20 cellular contexts compared by ENCODE assay signal in genomic region chr2:113272463-113272862, GRCh38. TPM values are rescaled to one million over a fixed set of nuclear protein-coding genes. Genes with fewer than 3 reads are reported as not detected.
DNase-seq lines count a peak whose midpoint lies in the region; ATAC-seq, FAIRE-seq and TF ChIP-seq lines count a peak whose summit lies in the region.
"Had no signal": no experiment of that assay in that cellular context is flagged by ENCODE, and none has a peak within 500 bp of the region (broad histone marks: within the 10 kb centered on the region; RNA-seq: fewer than 3 reads in every experiment).

No MANE protein-coding gene starts in this region.

- peaks cover 64% of the 10 kb centered on the region for H3K27me3 Mint-ChIP-seq in activated CD8-positive, alpha-beta T cell treated with anti-CD3 and anti-CD28 coated beads, Interleukin-2, amount 10 ng/mL, durations not matched to agents 7 days and 5 days (ENCODE audit: low read depth)
- peaks cover 47% of the 10 kb centered on the region for H3K27me3 Mint-ChIP-seq in activated CD8-positive, alpha-beta T cell treated with anti-CD3 and anti-CD28 coated beads for 36 hours

- peak overlapping the region; percentile 38 for H3K4me3 ChIP-seq in Loucy (ENCODE audit: low read length, poor library complexity, severe bottlenecking)
- H3K4me3 ChIP-seq in kidney (ENCODE audit: low read length in 2 of 2), result peak overlapping the region; percentile 10 to 90
- H3K4me3 ChIP-seq in thyroid gland (replicated peaks in 1 of 3), result peak overlapping the region in 1 of 3 donors; percentile 73
- H3K4me3 ChIP-seq in Peyer's patch, result no peak overlapping the region

- no peaks in the 10 kb centered on the region for H3K9me3 ChIP-seq in Loucy (ENCODE audit: insufficient read depth, low read depth, low read length)
- H3K9me3 ChIP-seq in kidney (ENCODE audit: control insufficient read depth in 1 of 2, low read length in 2 of 2), result no peaks in the 10 kb centered on the region
- H3K9me3 ChIP-seq in thyroid gland, result no peaks in the 10 kb centered on the region
- no peaks in the 10 kb centered on the region for H3K9me3 ChIP-seq in Peyer's patch
- H3K9me3 ChIP-seq: SK-N-SH had no signal

- no peaks in the 10 kb centered on the region for H3K36me3 ChIP-seq in Loucy (ENCODE audit: insufficient read depth, low read length)
- H3K36me3 ChIP-seq in kidney (ENCODE audit: control insufficient read depth in 1 of 2, insufficient read depth in 2 of 2, low read length in 2 of 2), result peaks cover 8 to 23% of the 10 kb centered on the region in 2 donors
- peaks cover 29 to 34% of the 10 kb centered on the region in 2 donors for H3K36me3 ChIP-seq in thyroid gland
- H3K36me3 ChIP-seq in Peyer's patch, result no peaks in the 10 kb centered on the region

- H3K27ac ChIP-seq in kidney (ENCODE audit: low read depth in 2 of 2, low read length in 2 of 2) (peak overlapping the region; percentile 83 to 96), thyroid gland (peak overlapping the region; percentile 92 to 99 (median 93)), Peyer's patch (no peak overlapping the region)
- H3K27ac ChIP-seq: 22Rv1, HL-60, KMS-11 had no signal

- POLR2A ChIA-PET in activated CD8-positive, alpha-beta T cell treated with anti-CD3 and anti-CD28 coated beads, Interleukin-2, amount 10 ng/mL, durations not matched to agents 7 days and 5 days (lab: Charles Lee), result interaction anchor here (1.1 to 1.7 kb wide), 2 partner anchors 8 to 21 kb away, joined by 3 to 4 read pairs; no protein-coding TSS in a partner anchor
- POLR2A ChIA-PET in activated CD8-positive, alpha-beta T cell treated with anti-CD3 and anti-CD28 coated beads for 36 hours (lab: Charles Lee), result interaction anchor here (1.8 kb wide), 1 partner anchor 16 kb away, joined by 4 read pairs; no protein-coding TSS in a partner anchor

- H3K27me3 ChIP-seq in Loucy (ENCODE audit: insufficient read depth, low read length, poor library complexity, severe bottlenecking) (no peaks in the 10 kb centered on the region), thyroid gland (no peaks in the 10 kb centered on the region), Peyer's patch (peaks cover 0 to 5% of the 10 kb centered on the region in 2 donors)

- no peaks in the 10 kb centered on the region for H3F3A ChIP-seq in Loucy (ENCODE audit: low read depth)

- DNase-seq in activated CD8-positive, alpha-beta T cell treated with anti-CD3 and anti-CD28 coated beads, Interleukin-2, amount 10 ng/mL, durations not matched to agents 7 days and 5 days, result no peak
- no peak for DNase-seq in activated CD8-positive, alpha-beta T cell treated with anti-CD3 and anti-CD28 coated beads for 36 hours
- no peak for DNase-seq in kidney
- no peak for DNase-seq in thyroid gland
- DNase-seq in A172 (ENCODE audit: low spot score), result no peak
- no peak for DNase-seq in Peyer's patch
- no peak for DNase-seq in NCI-H526 treated with DMSO at 0.1 percent for 48 hours (lab: John Stamatoyannopoulos, UW)
- DNase-seq: GDM1, NCI-H1105, NCI-H187, NCI-H446, NCI-H748 treated with DMSO at 0.1 percent for 48 hours, Right ventricle myocardium superior had no signal

- no peaks in the 10 kb centered on the region for H3K36me3 Mint-ChIP-seq in activated CD8-positive, alpha-beta T cell treated with anti-CD3 and anti-CD28 coated beads, Interleukin-2, amount 10 ng/mL, durations not matched to agents 7 days and 5 days (ENCODE audit: low read depth)
- H3K36me3 Mint-ChIP-seq in activated CD8-positive, alpha-beta T cell treated with anti-CD3 and anti-CD28 coated beads for 36 hours (ENCODE audit: low read depth), result no peaks in the 10 kb centered on the region

- no peak for TF ChIP-seq CTCF in activated CD8-positive, alpha-beta T cell treated with anti-CD3 and anti-CD28 coated beads for 36 hours (IDR thresholded peaks at IDR 0.05)
- TF ChIP-seq CTCF in Loucy (conservative IDR thresholded peaks at IDR 0.05; ENCODE audit: low read length), result no peak
- TF ChIP-seq CTCF in kidney (IDR thresholded peaks at IDR 0.05; ENCODE audit: borderline replicate concordance, extremely low read depth, insufficient read depth), result no peak
- TF ChIP-seq CTCF in thyroid gland (IDR thresholded peaks at IDR 0.05), result no peak
- no peak for TF ChIP-seq CTCF in Peyer's patch (IDR thresholded peaks at IDR 0.05)

- peak overlapping the region; percentile 43 for H3K4me3 Mint-ChIP-seq in activated CD8-positive, alpha-beta T cell treated with anti-CD3 and anti-CD28 coated beads, Interleukin-2, amount 10 ng/mL, durations not matched to agents 7 days and 5 days
- H3K4me3 Mint-ChIP-seq in activated CD8-positive, alpha-beta T cell treated with anti-CD3 and anti-CD28 coated beads for 36 hours, result no peak overlapping the region
- H3K4me3 Mint-ChIP-seq: CD4-positive, CD25-positive, alpha-beta regulatory T cell had no signal

- 10 to 21% methylated on average over 5 of the region's 5 CpGs for WGBS in thyroid gland, 2 donors

- intact Hi-C loops in activated CD8-positive, alpha-beta T cell treated with anti-CD3 and anti-CD28 coated beads for 36 hours (cut with micrococcal nuclease), result no loop called here
- intact Hi-C loops in kidney (cut with DNase I) (no loop called here), thyroid gland (cut with DNase I) (no loop called here)

- CTCF ChIA-PET in activated CD8-positive, alpha-beta T cell treated with anti-CD3 and anti-CD28 coated beads, Interleukin-2, amount 10 ng/mL, durations not matched to agents 7 days and 5 days (lab: Charles Lee), result interaction anchor here (0.7 to 6.0 kb wide), 13 partner anchors 8 to 216 kb away, joined by 3 to 65 read pairs (median 4); no protein-coding TSS in a partner anchor
- CTCF ChIA-PET in activated CD8-positive, alpha-beta T cell treated with anti-CD3 and anti-CD28 coated beads for 36 hours (lab: Charles Lee), result interaction anchor here (0.8 to 2.2 kb wide), 12 partner anchors 8 to 134 kb away, joined by 3 to 12 read pairs (median 5); no protein-coding TSS in a partner anchor

- peak overlapping the region; percentile 39 for H3K4me2 ChIP-seq in Loucy (ENCODE audit: low read depth, low read length, poor library complexity, severe bottlenecking)
- H3K4me2 ChIP-seq: KMS-11, SK-N-SH had no signal

- peak overlapping the region; percentile 37; the same call in 1 of the 2 replicates for H2AFZ ChIP-seq in Loucy (ENCODE audit: low read length)

- H3K4me1 ChIP-seq in Loucy (ENCODE audit: insufficient read depth, low read length, poor library complexity, severe bottlenecking), result peaks cover 5% of the 10 kb centered on the region
- peaks cover 42 to 61% of the 10 kb centered on the region in 2 donors for H3K4me1 ChIP-seq in kidney (ENCODE audit: control insufficient read depth in 1 of 2, insufficient read depth in 1 of 2, low read depth in 1 of 2, low read length in 2 of 2)
- H3K4me1 ChIP-seq in thyroid gland, result peaks cover 40 to 49% of the 10 kb centered on the region in 2 donors
- H3K4me1 ChIP-seq in Peyer's patch, result no peaks in the 10 kb centered on the region

- H3K79me2 ChIP-seq in Loucy (ENCODE audit: insufficient read depth, low read length), result no peaks in the 10 kb centered on the region

- no peak overlapping the region for H3K27ac Mint-ChIP-seq in activated CD8-positive, alpha-beta T cell treated with anti-CD3 and anti-CD28 coated beads, Interleukin-2, amount 10 ng/mL, durations not matched to agents 7 days and 5 days
- no peak overlapping the region for H3K27ac Mint-ChIP-seq in activated CD8-positive, alpha-beta T cell treated with anti-CD3 and anti-CD28 coated beads for 36 hours
- H3K27ac Mint-ChIP-seq: CD4-positive, CD25-positive, alpha-beta regulatory T cell had no signal

- ATAC-seq in activated CD8-positive, alpha-beta T cell treated with anti-CD3 and anti-CD28 coated beads, Interleukin-2, amount 10 ng/mL, durations not matched to agents 7 days and 5 days, result no peak
- ATAC-seq in activated CD8-positive, alpha-beta T cell treated with anti-CD3 and anti-CD28 coated beads for 36 hours, result no peak

- no peaks in the 10 kb centered on the region for H3K9me2 ChIP-seq in Loucy (replicated peaks; ENCODE audit: low read depth, low read length)
- H3K9me2 ChIP-seq: SK-N-SH had no signal

- peaks cover 35% of the 10 kb centered on the region for H3K4me1 Mint-ChIP-seq in activated CD8-positive, alpha-beta T cell treated with anti-CD3 and anti-CD28 coated beads, Interleukin-2, amount 10 ng/mL, durations not matched to agents 7 days and 5 days (ENCODE audit: low read depth)
- peaks cover 19% of the 10 kb centered on the region for H3K4me1 Mint-ChIP-seq in activated CD8-positive, alpha-beta T cell treated with anti-CD3 and anti-CD28 coated beads for 36 hours (ENCODE audit: low read depth)

- no peaks in the 10 kb centered on the region for H3K9me3 Mint-ChIP-seq in activated CD8-positive, alpha-beta T cell treated with anti-CD3 and anti-CD28 coated beads, Interleukin-2, amount 10 ng/mL, durations not matched to agents 7 days and 5 days (ENCODE audit: insufficient read depth)
- no peaks in the 10 kb centered on the region for H3K9me3 Mint-ChIP-seq in activated CD8-positive, alpha-beta T cell treated with anti-CD3 and anti-CD28 coated beads for 36 hours

- H3K9ac ChIP-seq in Loucy (ENCODE audit: low read depth, low read length, poor library complexity, severe bottlenecking) (no peak overlapping the region), kidney (ENCODE audit: low read length in 2 of 2) (peak overlapping the region in 1 of 2 donors; percentile 98)
- H3K9ac ChIP-seq: KMS-11, SK-N-SH had no signal

- TF ChIP-seq POLR2A in thyroid gland (IDR thresholded peaks at IDR 0.05), result no peak
- no peak for TF ChIP-seq POLR2A in Peyer's patch (IDR thresholded peaks at IDR 0.05)

- no peaks in the 10 kb centered on the region for H4K20me1 ChIP-seq in Loucy (ENCODE audit: insufficient read depth, low read length, poor library complexity, severe bottlenecking)

- FAIRE-seq in kidney (lab: Jason Lieb, UNC), result no peak
- FAIRE-seq: D721Med had no signal

RNA-seq across cellular contexts. Expression of gene PAX8, which starts 6.3 kb away (rescaled TPM):
- total RNA-seq in activated CD8-positive, alpha-beta T cell treated with anti-CD3 and anti-CD28 coated beads, Interleukin-2, amount 10 ng/mL, durations not matched to agents 7 days and 5 days, result under 1 TPM; 0.21 to 0.55 TPM
- under 1 TPM; 0.43 to 0.63 TPM for total RNA-seq in activated CD8-positive, alpha-beta T cell treated with anti-CD3 and anti-CD28 coated beads for 36 hours
- total RNA-seq in kidney, result 607 TPM
- polyA plus RNA-seq in kidney (ENCODE audit: insufficient read depth, low read depth, low replicate concordance), result 199 TPM
- total RNA-seq in thyroid gland, result 1,000 to 10,000 TPM; 1,318 to 2,156 (median 1,767) TPM
- total RNA-seq in A172 (2014; rRNA removed; shearing (Covaris generic)), result 1.4 and 1.8 TPM in 2 replicates
- total RNA-seq in Peyer's patch, result 10 to 100 TPM in 3 of 4 donors, 1 to 10 TPM in 1; 3.3 to 22.1 (median 14.2) TPM

Comparison
In these comparisons a context has a peak if more than half of its experiments do, and no peak if none do; other contexts are left out.
1. H3K4me3 ChIP-seq: peak in Loucy (single experiment) and kidney (2 of 2); none in Peyer's patch (0 of 4).
2. H3K27ac ChIP-seq: peak in kidney (2 of 2) and thyroid gland (3 of 3); none in Peyer's patch (0 of 4).
3. RNA of gene PAX8, which starts 6.3 kb away (total RNA-seq): 1,318 to 2,156 TPM in thyroid gland and 607 TPM in kidney (single experiment); 3.3 to 22.1 TPM in Peyer's patch, 1.4 to 1.8 TPM in A172, 0.43 to 0.63 TPM in activated CD8-positive, alpha-beta T cell treated with anti-CD3 and anti-CD28 coated beads for 36 hours and 0.21 to 0.55 TPM in activated CD8-positive, alpha-beta T cell treated with anti-CD3 and anti-CD28 coated beads, Interleukin-2, amount 10 ng/mL, durations not matched to agents 7 days and 5 days; every median in the first group is over 10 times any median in the second.